Comparison of ENCODE assay signal across 36 cellular contexts in the genomic region with DNA sequence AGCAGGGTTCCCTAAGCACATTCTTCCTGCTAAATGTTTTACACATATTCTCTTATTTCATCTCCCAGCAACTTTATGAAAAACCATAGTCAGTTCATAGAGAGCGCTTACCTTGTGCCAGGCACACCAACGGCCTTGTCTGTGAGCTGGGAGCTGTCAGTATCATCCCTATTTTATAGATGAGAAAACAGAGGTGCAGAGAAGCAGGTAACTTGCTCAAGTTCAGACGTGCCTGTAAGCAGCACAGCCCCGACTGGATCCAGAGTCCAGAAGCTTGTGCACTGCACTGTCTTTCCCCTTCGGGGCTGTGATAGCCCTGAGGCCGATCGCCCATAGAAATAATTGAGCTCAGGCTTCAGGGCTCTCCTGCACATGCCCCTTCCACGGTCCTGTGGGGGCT. TPM values are rescaled to one million over a fixed set of nuclear protein-coding genes. Genes with fewer than 3 reads are reported as not detected.
"Had no signal": no experiment of that assay in that cellular context is flagged by ENCODE, and none has a peak within 500 bp of the region (broad histone marks: within the 10 kb centered on the region; RNA-seq: fewer than 3 reads in every experiment).

No MANE protein-coding gene starts in this region.

- H3K4me3 ChIP-seq: adrenal gland, cardiac muscle cell had no signal

- H3K9me3 ChIP-seq: adrenal gland had no signal

- H3K36me3 ChIP-seq: adrenal gland, cardiac muscle cell had no signal

- H3K27ac ChIP-seq: adrenal gland, cardiac muscle cell, VCaP had no signal

- H3K4me1 ChIP-seq: adrenal gland had no signal

- ATAC-seq: activated CD8-positive, alpha-beta T cell treated with anti-CD3 and anti-CD28 coated beads for 36 hours; activated naive CD4-positive, alpha-beta T cell treated with anti-CD3 and anti-CD28 coated beads, Interleukin-2, amount 50 U/mL, for 72 hours; activated T-cell treated with anti-CD3 and anti-CD28 coated beads, Interleukin-2, amount 50 U/mL, for 4 hours; activated T-cell treated with anti-CD3 and anti-CD28 coated beads, Interleukin-2, amount 50 U/mL, for 72 hours; activated T-helper 17 cell treated with anti-CD3 and anti-CD28 coated beads, Interleukin-2, amount 50 U/mL, for 72 hours had no signal

- DNase-seq: activated B cell treated with CpG ODN at 0.5 μM for 24 hours; activated CD4-positive, alpha-beta memory T cell treated with anti-CD3 and anti-CD28 coated beads for 36 hours; activated CD4-positive, alpha-beta T cell treated with anti-CD3 and anti-CD28 coated beads for 4 hours; activated CD4-positive, alpha-beta T cell treated with anti-CD3 and anti-CD28 coated beads, Interleukin-2, amount 10 ng/mL, durations not matched to agents 24 days and 14 days; activated CD4-positive, alpha-beta T cell treated with anti-CD3 and anti-CD28 coated beads, Interleukin-2, amount 50 U/mL, for 1 hour; activated CD4-positive, alpha-beta T cell treated with anti-CD3 and anti-CD28 coated beads, Interleukin-2, amount 50 U/mL, for 4 hours; activated CD4-positive, CD25-positive, alpha-beta regulatory T cell treated with anti-CD3 and anti-CD28 coated beads, Interleukin-2, amount 50 U/mL, for 72 hours; activated CD8-positive, alpha-beta memory T cell treated with anti-CD3 and anti-CD28 coated beads, Interleukin-2, amount 50 U/mL, for 4 hours; activated CD8-positive, alpha-beta T cell treated with anti-CD3 and anti-CD28 coated beads for 36 hours; activated effector memory CD4-positive, alpha-beta T cell treated with anti-CD3 and anti-CD28 coated beads, Interleukin-2, amount 50 U/mL, for 16 hours; activated gamma-delta T cell treated with Interleukin-2 at 50 U/mL for 16 hours; activated naive CD4-positive, alpha-beta T cell; activated naive CD4-positive, alpha-beta T cell treated with anti-CD3 and anti-CD28 coated beads for 36 hours; activated naive CD4-positive, alpha-beta T cell treated with anti-CD3 and anti-CD28 coated beads, Interleukin-2, amount 50 U/mL, for 16 hours; activated naive CD8-positive, alpha-beta T cell treated with anti-CD3 and anti-CD28 coated beads for 36 hours; activated T-cell treated with anti-CD3 and anti-CD28 coated beads for 4 hours; activated T-cell treated with anti-CD3 and anti-CD28 coated beads, Interleukin-2, amount 50 U/mL, for 1 hour; activated T-cell treated with anti-CD3 and anti-CD28 coated beads, Interleukin-2, amount 50 U/mL, for 4 hours; activated T-cell treated with anti-CD3 and anti-CD28 coated beads, Interleukin-2, amount 50 U/mL, for 72 hours; adrenal gland; amniotic stem cell; aorta; caudate nucleus; cerebellar nuclear complex; T-helper 1 cell; T-helper 2 cell; T-helper 9 cell had no signal

- H3K27me3 ChIP-seq: adrenal gland, cardiac muscle cell had no signal

- FAIRE-seq: astrocyte, bronchial epithelial cell, TTC549 had no signal

RNA-seq across cellular contexts. Expression of a gene that starts 6.2 kb away (rescaled TPM):
- total RNA-seq: activated B cell treated with CpG ODN at 0.5 μM for 24 hours; activated CD4-positive, alpha-beta memory T cell treated with anti-CD3 and anti-CD28 coated beads for 36 hours; activated CD4-positive, alpha-beta T cell treated with anti-CD3 and anti-CD28 coated beads, Interleukin-2, amount 10 ng/mL, durations not matched to agents 24 days and 14 days; activated CD8-positive, alpha-beta memory T cell treated with anti-CD3 and anti-CD28 coated beads for 36 hours; activated CD8-positive, alpha-beta T cell treated with anti-CD3 and anti-CD28 coated beads for 36 hours; activated naive CD4-positive, alpha-beta T cell treated with anti-CD3 and anti-CD28 coated beads for 36 hours; activated naive CD4-positive, alpha-beta T cell treated with anti-CD3 and anti-CD28 coated beads, Interleukin-2, amount 50 U/mL, for 72 hours; activated naive CD8-positive, alpha-beta T cell treated with anti-CD3 and anti-CD28 coated beads for 36 hours; activated T-helper 1 cell treated with anti-CD3 and anti-CD28 coated beads, Interleukin-12 subunit alpha, Interleukin-12 subunit beta, Interleukin-2, Interleukin-4 antibody, amounts not matched to agents 30 ng/mL and 10 ng/mL and 1 ng/mL, durations not matched to agents 14 hours and 24 hours and 36 hours; activated T-helper 17 cell treated with anti-CD3 and anti-CD28 coated beads, Interleukin-2, amount 50 U/mL, for 72 hours; aorta; astrocyte; bronchial epithelial cell had no signal
